8 cellular contexts compared by ENCODE assay signal in the genomic region with DNA sequence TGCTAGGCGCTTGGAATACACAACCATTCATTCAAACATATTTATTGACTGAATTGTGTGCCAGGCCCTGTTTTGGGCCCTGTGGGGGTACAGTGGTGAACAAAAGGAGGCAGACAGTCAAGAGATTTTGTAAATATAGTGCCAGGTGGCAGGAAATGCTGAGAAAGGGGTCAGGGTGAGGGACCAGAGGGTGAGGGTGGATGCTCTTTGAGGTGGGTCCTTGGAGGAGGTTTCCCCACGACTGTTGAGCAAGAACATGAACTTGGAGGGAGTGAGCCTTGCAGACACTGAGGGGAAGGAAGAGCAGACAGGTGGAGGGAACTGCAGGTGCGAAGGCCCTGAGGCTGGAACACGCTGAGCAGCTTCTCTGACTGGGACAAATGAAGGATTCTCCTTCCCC. TPM values are rescaled to one million over a fixed set of nuclear protein-coding genes. Genes with fewer than 3 reads are reported as not detected.
A peak's percentile ranks its signal among the peaks of the same experiment; 100 is the strongest.
DNase-seq lines count a peak whose midpoint lies in the region; ATAC-seq, FAIRE-seq and TF ChIP-seq lines count a peak whose summit lies in the region.

No MANE protein-coding gene starts in this region.

- CTCF ChIA-PET in CD8-positive, alpha-beta T cell (lab: Charles Lee), result interaction anchor here (0.6 to 9.6 kb wide), 17 partner anchors 15 to 335 kb away, joined by 3 to 205 read pairs (median 24); partner anchors contain the start of genes HPCAL1 and RRM2

- H3K36me3 ChIP-seq in CD8-positive, alpha-beta T cell (ENCODE audit: insufficient read depth, low read length), result no peaks in the 10 kb centered on the region
- peaks cover 23% of the 10 kb centered on the region; the same call in 1 of the 2 replicates for H3K36me3 ChIP-seq in Loucy (ENCODE audit: insufficient read depth, low read length)
- peaks cover 12% of the 10 kb centered on the region for H3K36me3 ChIP-seq in neutrophil

- no peaks in the 10 kb centered on the region for H3K9me3 Mint-ChIP-seq in CD8-positive, alpha-beta T cell
- peaks cover 0 to 3% (median 0%) of the 10 kb centered on the region in 5 experiments for H3K9me3 Mint-ChIP-seq in brain

- peak overlapping the region; percentile 80 for H3K4me3 Mint-ChIP-seq in CD8-positive, alpha-beta T cell
- no peak overlapping the region for H3K4me3 Mint-ChIP-seq in brain

- DNase-seq in CD8-positive, alpha-beta T cell, result no peak
- DNase-seq in NK-92 (lab: John Stamatoyannopoulos, UW; ENCODE audit: unreplicated experiment), result no peak
- DNase-seq in SW 1271 (lab: John Stamatoyannopoulos, UW), result no peak
- DNase-seq in GM19239 (ENCODE audit: insufficient read length, low spot score), result no peak

- H3K36me3 Mint-ChIP-seq in CD8-positive, alpha-beta T cell, result peaks cover 27% of the 10 kb centered on the region
- H3K36me3 Mint-ChIP-seq in brain, result no peaks in the 10 kb centered on the region

- no peak for TF ChIP-seq CTCF in CD8-positive, alpha-beta T cell (IDR thresholded peaks at IDR 0.05)
- TF ChIP-seq CTCF in Loucy (conservative IDR thresholded peaks at IDR 0.05; ENCODE audit: low read length), result no peak
- TF ChIP-seq CTCF in brain (conservative IDR thresholded peaks at IDR 0.05), result no peak
- no peak for TF ChIP-seq CTCF in neutrophil (IDR thresholded peaks at IDR 0.05)

- H3K9ac ChIP-seq in Loucy (ENCODE audit: low read depth, low read length, poor library complexity, severe bottlenecking), result peak overlapping the region; percentile 39

- no peaks in the 10 kb centered on the region for H3K9me2 ChIP-seq in Loucy (replicated peaks; ENCODE audit: low read depth, low read length)

- no peaks in the 10 kb centered on the region for H4K20me1 ChIP-seq in Loucy (ENCODE audit: insufficient read depth, low read length, poor library complexity, severe bottlenecking)

- H3K27me3 Mint-ChIP-seq in CD8-positive, alpha-beta T cell (ENCODE audit: low read depth), result no peaks in the 10 kb centered on the region
- no peaks in the 10 kb centered on the region for H3K27me3 Mint-ChIP-seq in brain

- H3K4me2 ChIP-seq in Loucy (ENCODE audit: low read depth, low read length, poor library complexity, severe bottlenecking), result peak overlapping the region; percentile 54

- H3K27ac ChIP-seq in CD8-positive, alpha-beta T cell (ENCODE audit: low read depth, low read length), result peak overlapping the region; percentile 8
- H3K27ac ChIP-seq in neutrophil, result peak overlapping the region; percentile 96

- peak overlapping the region; percentile 94 for H3K27ac Mint-ChIP-seq in CD8-positive, alpha-beta T cell
- H3K27ac Mint-ChIP-seq in brain, result peak overlapping the region in 3 of 5 experiments; percentile 7 to 81 (median 40)

- peaks cover 17% of the 10 kb centered on the region; the same call in 1 of the 2 replicates for H3K79me2 ChIP-seq in Loucy (ENCODE audit: insufficient read depth, low read length)

- POLR2A ChIA-PET in CD8-positive, alpha-beta T cell (lab: Charles Lee), result interaction anchor here (0.6 to 4.2 kb wide), 7 partner anchors 10 to 109 kb away, joined by 3 to 49 read pairs (median 6); partner anchors contain the start of gene HPCAL1

- peaks cover 40% of the 10 kb centered on the region for H3K4me1 ChIP-seq in CD8-positive, alpha-beta T cell (ENCODE audit: insufficient read depth, low read length)
- H3K4me1 ChIP-seq in Loucy (ENCODE audit: insufficient read depth, low read length, poor library complexity, severe bottlenecking) (peaks cover 22% of the 10 kb centered on the region), neutrophil (ENCODE audit: control insufficient read depth in 1 of 2, insufficient read depth in 1 of 2, low read depth in 1 of 2, low read length in 1 of 2) (peaks cover 65 to 67% of the 10 kb centered on the region in 2 experiments)

- no peak for FAIRE-seq in GM19239 (lab: Jason Lieb, UNC)

- intact Hi-C loops in CD8-positive, alpha-beta T cell (cut with DNase I, micrococcal nuclease), result no loop called here

- no peaks in the 10 kb centered on the region for H3F3A ChIP-seq in Loucy (ENCODE audit: low read depth)

- no peak for ATAC-seq in CD8-positive, alpha-beta T cell
- ATAC-seq in HG03025 (IDR thresholded peaks at IDR 0.05; ENCODE audit: low FRiP score, unreplicated experiment), result no peak

- no peaks in the 10 kb centered on the region for H3K27me3 ChIP-seq in CD8-positive, alpha-beta T cell (ENCODE audit: insufficient read depth, low read length)
- H3K27me3 ChIP-seq in Loucy (ENCODE audit: insufficient read depth, low read length, poor library complexity, severe bottlenecking) (no peaks in the 10 kb centered on the region), neutrophil (no peaks in the 10 kb centered on the region)

- peaks cover 48% of the 10 kb centered on the region for H3K4me1 Mint-ChIP-seq in CD8-positive, alpha-beta T cell (ENCODE audit: low read depth)
- peaks cover 81% of the 10 kb centered on the region for H3K4me1 Mint-ChIP-seq in brain

- H3K4me3 ChIP-seq in CD8-positive, alpha-beta T cell (ENCODE audit: low read depth, low read length), result peak overlapping the region; percentile 30
- no peak overlapping the region for H3K4me3 ChIP-seq in Loucy (ENCODE audit: low read length, poor library complexity, severe bottlenecking)
- peak overlapping the region; percentile 60 to 64 for H3K4me3 ChIP-seq in neutrophil (ENCODE audit: low read depth in 1 of 2, low read length in 1 of 2)

- no peak overlapping the region for H2AFZ ChIP-seq in Loucy (ENCODE audit: low read length)

- no peaks in the 10 kb centered on the region for H3K9me3 ChIP-seq in CD8-positive, alpha-beta T cell (ENCODE audit: low read length)
- H3K9me3 ChIP-seq in Loucy (ENCODE audit: insufficient read depth, low read depth, low read length) (no peaks in the 10 kb centered on the region), neutrophil (no peaks in the 10 kb centered on the region)

RNA-seq across cellular contexts. Expression of gene ODC1, which starts 40.7 kb away (rescaled TPM):
- total RNA-seq in CD8-positive, alpha-beta T cell, result 100 to 1,000 TPM; 157 to 162 TPM
- polyA plus RNA-seq in brain (ENCODE audit: insufficient read depth, low read depth, low replicate concordance), result 75.0 TPM
